8 cellular contexts compared by ENCODE assay signal in the genomic region with DNA sequence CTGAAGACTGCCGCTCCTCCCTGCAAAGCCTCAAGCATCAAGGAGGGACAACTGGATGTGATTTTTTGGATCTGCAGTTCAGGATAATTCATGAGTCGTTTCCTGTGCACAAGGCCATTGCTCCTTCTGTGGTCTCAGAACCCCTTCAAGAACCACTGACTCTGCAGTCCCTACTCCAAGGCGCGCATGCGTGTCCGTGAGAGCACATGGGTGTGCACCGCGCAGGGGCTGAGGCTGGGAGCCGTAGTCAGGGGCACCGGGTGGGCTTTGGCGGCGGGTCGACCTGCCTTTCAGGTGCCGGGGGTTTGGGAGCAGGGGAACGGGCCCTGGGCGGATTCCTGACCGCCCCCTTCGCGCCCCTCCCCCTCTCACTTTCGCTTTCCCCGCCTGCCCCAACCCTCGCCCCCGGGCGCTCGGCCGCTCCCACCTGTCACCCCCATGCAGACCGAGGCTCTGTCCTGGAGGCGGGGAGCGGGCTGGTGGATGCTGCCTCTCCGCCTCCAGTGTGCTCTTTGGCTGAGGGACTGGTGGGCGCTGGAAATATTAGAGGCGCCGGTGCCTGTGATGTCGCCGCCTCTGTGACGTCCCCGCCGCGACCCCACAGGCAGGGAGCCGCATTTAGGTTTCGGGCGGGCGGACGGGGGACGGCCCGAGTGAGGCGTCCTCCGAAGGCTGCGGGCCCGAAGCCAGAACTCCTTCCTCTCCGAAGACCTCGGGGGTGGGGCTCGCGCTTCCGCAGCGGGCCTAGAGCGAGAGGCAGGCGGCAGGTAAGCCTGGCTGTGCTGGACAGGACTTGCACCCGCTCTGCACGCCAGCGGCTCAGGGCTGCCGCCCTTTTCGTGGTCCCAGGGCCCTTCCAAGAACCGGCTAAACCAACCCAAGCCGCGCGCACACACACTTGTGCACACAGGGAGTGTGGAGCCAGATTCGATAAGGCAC.
DNase-seq lines count a peak whose midpoint lies in the region; ATAC-seq and TF ChIP-seq lines count a peak whose summit lies in the region.

TSS of gene SPATA32 (minus strand) at position 518 of the 939 bp plus-strand sequence. CDS start at position 440, 78 bp downstream.

- H3K4me3 ChIP-seq in skeletal muscle cell (ENCODE audit: low read depth, low read length) = peak within 1 kb of the TSS; percentile 46

- CTCF ChIA-PET in RWPE1 (lab: Yijun Ruan, JAX) = no interaction called here

- POLR2A ChIA-PET in RWPE1 (lab: Yijun Ruan, JAX; ENCODE audit: low non-redundant PET) = no interaction called here

- peak within 1 kb of the TSS; percentile 66 for H3K27ac ChIP-seq in RWPE1

- no peak for TF ChIP-seq CTCF in RWPE1 (conservative IDR thresholded peaks at IDR 0.05; ENCODE audit: low read depth)

- peak; percentile 51 for ATAC-seq in GM18498 (IDR thresholded peaks at IDR 0.05; ENCODE audit: unreplicated experiment)

- DNase-seq in RWPE1 (ENCODE audit: low spot score) = no peak
- DNase-seq in activated naive CD8-positive, alpha-beta T cell treated with anti-CD3 and anti-CD28 coated beads, Interleukin-2, amount 50 U/mL, for 16 hours (ENCODE audit: low read depth, low spot score) = peak; percentile 56
- DNase-seq in hypothalamus (lab: John Stamatoyannopoulos, UW) = peak in 38 of 51 donors; percentile 4 to 69 (median 38)
- no peak for DNase-seq in skeletal muscle cell (ENCODE audit: low read depth)
- no peak for DNase-seq in NCI-H1092 (lab: John Stamatoyannopoulos, UW)
- DNase-seq in DMS114 treated with DMSO at 0.1 percent for 48 hours (lab: John Stamatoyannopoulos, UW; ENCODE audit: unreplicated experiment) = no peak
- no peak for DNase-seq in NCI-H146 (lab: John Stamatoyannopoulos, UW)

Comparison
In these comparisons a context has a peak if more than half of its experiments do, and no peak if none do; other contexts are left out.
1. DNase-seq: peak in activated naive CD8-positive, alpha-beta T cell treated with anti-CD3 and anti-CD28 coated beads, Interleukin-2, amount 50 U/mL, for 16 hours (single experiment) and hypothalamus (38 of 51); none in RWPE1 (single experiment), skeletal muscle cell (single experiment), NCI-H1092 (single experiment), DMS114 treated with DMSO at 0.1 percent for 48 hours (single experiment) and NCI-H146 (single experiment).